Comparison of ENCODE assay signal across 22 cellular contexts in genomic region chr19:17353386-17353785, GRCh38. TPM values are rescaled to one million over a fixed set of nuclear protein-coding genes. Genes with fewer than 3 reads are reported as not detected.
DNase-seq lines count a peak whose midpoint lies in the region; ATAC-seq, FAIRE-seq and TF ChIP-seq lines count a peak whose summit lies in the region.
"Had no signal": no experiment of that assay in that cellular context is flagged by ENCODE, and none has a peak within 500 bp of the region (broad histone marks: within the 10 kb centered on the region; RNA-seq: fewer than 3 reads in every experiment).

No MANE protein-coding gene starts in this region.

- peaks cover 39% of the 10 kb centered on the region for H3K36me3 Mint-ChIP-seq in endothelial cell (ENCODE audit: low read depth, unreplicated experiment)
- no peaks in the 10 kb centered on the region for H3K36me3 Mint-ChIP-seq in neural progenitor cell
- H3K36me3 Mint-ChIP-seq: CD8-positive, alpha-beta T cell had no signal

- H2AFZ ChIP-seq in HepG2 (ENCODE audit: low read length) (no peak overlapping the region), neural progenitor cell (replicated peaks) (peak overlapping the region; percentile 27), hepatocyte (no peak overlapping the region)

- no peak for FAIRE-seq in HepG2 (lab: Jason Lieb, UNC)
- FAIRE-seq: A204.1, GM19239 had no signal

- no peak for TF ChIP-seq RAD21 in HepG2 (CRISPR knock-in tag; IDR thresholded peaks at IDR 0.05)

- H4K20me1 ChIP-seq in HepG2 (ENCODE audit: insufficient read depth, low read length) (no peaks in the 10 kb centered on the region), neural progenitor cell (ENCODE audit: low read depth) (no peaks in the 10 kb centered on the region), hepatocyte (ENCODE audit: insufficient read depth, poor library complexity, severe bottlenecking) (no peaks in the 10 kb centered on the region)

- H3K4me1 ChIP-seq in HepG2 (ENCODE audit: insufficient read depth, low read length) = peaks cover 24% of the 10 kb centered on the region
- no peaks in the 10 kb centered on the region for H3K4me1 ChIP-seq in right lobe of liver
- peaks cover 4% of the 10 kb centered on the region for H3K4me1 ChIP-seq in neural progenitor cell
- H3K4me1 ChIP-seq in hepatocyte (ENCODE audit: insufficient read depth) = peaks cover 5% of the 10 kb centered on the region

- POLR2A ChIA-PET in HepG2 (lab: Yijun Ruan, JAX) = no interaction called here

- intact Hi-C loops in HepG2 (cut with micrococcal nuclease; ENCODE audit: unreplicated experiment) (no loop called here), right lobe of liver (cut with DNase I) (no loop called here)

- H3K27me3 Mint-ChIP-seq in endothelial cell (ENCODE audit: unreplicated experiment) (peaks cover 27% of the 10 kb centered on the region), neural progenitor cell (ENCODE audit: insufficient read depth, low read depth) (peaks cover 11% of the 10 kb centered on the region)

- no peaks in the 10 kb centered on the region for H3K9me3 Mint-ChIP-seq in endothelial cell (ENCODE audit: unreplicated experiment)
- H3K9me3 Mint-ChIP-seq in neural progenitor cell = no peaks in the 10 kb centered on the region
- H3K9me3 Mint-ChIP-seq: CD8-positive, alpha-beta T cell had no signal

- H3K27ac Mint-ChIP-seq in endothelial cell (ENCODE audit: unreplicated experiment) (peak overlapping the region; percentile 86), neural progenitor cell (no peak overlapping the region)
- H3K27ac Mint-ChIP-seq: CD8-positive, alpha-beta T cell had no signal

- no peaks in the 10 kb centered on the region for H3K9me2 ChIP-seq in hepatocyte (replicated peaks; ENCODE audit: insufficient read depth)

- H3K4me3 Mint-ChIP-seq in endothelial cell (ENCODE audit: unreplicated experiment) = peak overlapping the region; percentile 80
- no peak overlapping the region for H3K4me3 Mint-ChIP-seq in neural progenitor cell
- H3K4me3 Mint-ChIP-seq: CD8-positive, alpha-beta T cell had no signal

- H3K4me2 ChIP-seq in HepG2 (ENCODE audit: low read depth, low read length) (no peak overlapping the region), neural progenitor cell (no peak overlapping the region), hepatocyte (no peak overlapping the region)
- H3K4me2 ChIP-seq: KMS-11 had no signal

- BruUV-seq in HepG2 (replicated peaks; lab: Mats Ljungman, UMichigan) = no TSS peak

- in situ Hi-C loops in HepG2 (cut with HindIII; ENCODE audit: extremely low pct_ligation_motif_present, low pct_unique_long_range_greater_than_20kb) = no loop called here

- 31% methylated on average over 8 of the region's 8 CpGs for WGBS in HepG2 (ENCODE audit: low lambda C conversion rate)
- WGBS in right lobe of liver (ENCODE audit: insufficient coverage, low coverage, low lambda C conversion rate, missing lambda C conversion rate) = 65% methylated on average over 6 of the region's 8 CpGs
- WGBS in hepatocyte (ENCODE audit: low lambda C conversion rate, missing lambda C conversion rate) = 94% methylated on average over 7 of the region's 8 CpGs

- no peak overlapping the region for H3K4me3 ChIP-seq in HepG2 (replicated peaks in 1 of 3; ENCODE audit: insufficient read depth in 1 of 3, low read depth in 2 of 3, low read length in 3 of 3)
- no peak overlapping the region for H3K4me3 ChIP-seq in right lobe of liver
- no peak overlapping the region for H3K4me3 ChIP-seq in neural progenitor cell
- H3K4me3 ChIP-seq in hepatocyte = no peak overlapping the region
- H3K4me3 ChIP-seq: SJCRH30 had no signal

- ATAC-seq in HepG2 (peak; percentile 34; the same call in 2 of the 3 replicates), right lobe of liver (no peak)
- ATAC-seq: CD8-positive, alpha-beta T cell; PC-3 had no signal

- H3K79me2 ChIP-seq in HepG2 (ENCODE audit: insufficient read depth, low read length) (no peaks in the 10 kb centered on the region), neural progenitor cell (ENCODE audit: low read depth) (no peaks in the 10 kb centered on the region), hepatocyte (no peaks in the 10 kb centered on the region)

- TF ChIP-seq CTCF in HepG2 (CRISPR knock-in tag; IDR thresholded peaks at IDR 0.05) = no peak
- TF ChIP-seq CTCF in right lobe of liver (IDR thresholded peaks at IDR 0.05) = no peak
- no peak for TF ChIP-seq CTCF in endothelial cell (IDR thresholded peaks at IDR 0.05; ENCODE audit: unreplicated experiment)
- TF ChIP-seq CTCF in neural progenitor cell (IDR thresholded peaks at IDR 0.05) = no peak
- TF ChIP-seq CTCF in hepatocyte (IDR thresholded peaks at IDR 0.05; ENCODE audit: poor library complexity) = no peak

- peaks cover 10% of the 10 kb centered on the region for H3F3A ChIP-seq in neural progenitor cell (ENCODE audit: low read depth)

- no peaks in the 10 kb centered on the region for H3K9me3 ChIP-seq in HepG2 (ENCODE audit: low read length)
- H3K9me3 ChIP-seq in right lobe of liver = no peaks in the 10 kb centered on the region
- H3K9me3 ChIP-seq in neural progenitor cell (ENCODE audit: low read depth) = no peaks in the 10 kb centered on the region
- H3K9me3 ChIP-seq in hepatocyte (ENCODE audit: low read depth) = no peaks in the 10 kb centered on the region
- H3K9me3 ChIP-seq: SJCRH30 had no signal

- no peaks in the 10 kb centered on the region for H3K36me3 ChIP-seq in HepG2 (replicated peaks in 1 of 2; ENCODE audit: control insufficient read depth in 1 of 2, insufficient read depth in 2 of 2, low read length in 2 of 2)
- H3K36me3 ChIP-seq in right lobe of liver = no peaks in the 10 kb centered on the region
- H3K36me3 ChIP-seq in neural progenitor cell = no peaks in the 10 kb centered on the region
- no peaks in the 10 kb centered on the region for H3K36me3 ChIP-seq in hepatocyte (replicated peaks; ENCODE audit: insufficient read depth, low read depth)
- H3K36me3 ChIP-seq: SJCRH30 had no signal

- TF ChIP-seq POLR2A in HepG2 (IDR thresholded peaks at IDR 0.05; ENCODE audit: insufficient read depth in 1 of 2, low read depth in 2 of 2, low read length in 2 of 2) (no peak), right lobe of liver (IDR thresholded peaks at IDR 0.05) (no peak)

- DNase-seq in HepG2 (ENCODE audit: low spot score) (no peak), right lobe of liver (no peak), endothelial cell (ENCODE audit: low spot score) (no peak), neural progenitor cell (ENCODE audit: low spot score) (no peak), NCI-H1048 (lab: John Stamatoyannopoulos, UW) (no peak), HK-2 (ENCODE audit: unreplicated experiment) (no peak), hepatocyte (ENCODE audit: low spot score) (no peak)
- DNase-seq: Calu3; CD8-positive, alpha-beta T cell; GF-D8; HCEC 1CT; NCI-H1436 treated with DMSO at 0.1 percent for 48 hours; NCI-H2029; NCI-H2171; NCI-H526; PC-3; SJCRH30 had no signal

- TF ChIP-seq EP300 in HepG2 (IDR thresholded peaks at IDR 0.05; ENCODE audit: low read depth in 2 of 2, low read length in 2 of 2) = no peak
- no peak for TF ChIP-seq EP300 in HepG2 (CRISPR knock-in tag; IDR thresholded peaks at IDR 0.05; ENCODE audit: borderline replicate concordance)

- H3K27me3 ChIP-seq in HepG2 (ENCODE audit: control insufficient read depth in 1 of 2, insufficient read depth in 2 of 2, low read length in 2 of 2) = peaks cover 3 to 28% of the 10 kb centered on the region in 2 experiments; a peak in 4 of 5 replicates
- no peaks in the 10 kb centered on the region for H3K27me3 ChIP-seq in right lobe of liver
- no peaks in the 10 kb centered on the region for H3K27me3 ChIP-seq in neural progenitor cell
- no peaks in the 10 kb centered on the region for H3K27me3 ChIP-seq in hepatocyte

- H3K27ac ChIP-seq in HepG2 (ENCODE audit: extremely low read length, insufficient read depth, low read length) (no peak overlapping the region), right lobe of liver (no peak overlapping the region), neural progenitor cell (no peak overlapping the region), hepatocyte (no peak overlapping the region)
- H3K27ac ChIP-seq: KMS-11, RWPE1, SJCRH30 had no signal

- H3K4me1 Mint-ChIP-seq in endothelial cell (ENCODE audit: unreplicated experiment) = peaks cover 30% of the 10 kb centered on the region
- peaks cover 11% of the 10 kb centered on the region for H3K4me1 Mint-ChIP-seq in neural progenitor cell

- CTCF ChIA-PET in HepG2 (lab: Yijun Ruan, JAX; ENCODE audit: low intra/inter-chr PET ratio, low total read pairs) = no interaction called here

- H3K9ac ChIP-seq in HepG2 (ENCODE audit: insufficient read depth, low read depth, low read length) (no peak overlapping the region), neural progenitor cell (no peak overlapping the region)
- H3K9ac ChIP-seq: KMS-11 had no signal

RNA-seq across cellular contexts. Expression of gene GTPBP3, which starts 16.0 kb away (rescaled TPM):
- 21.9 and 30.0 TPM in 2 replicates for total RNA-seq in HepG2 (2016; rRNA removed; fragmentation: Illumina TruSeq; extraction: Trizol)
- 7.6 and 7.7 TPM in 2 replicates for total RNA-seq in HepG2 (2016; cell fraction: cytosol; rRNA removed; fragmentation: Illumina TruSeq; extraction: Trizol; ENCODE audit: low read depth)
- total RNA-seq in HepG2 (2016; cell fraction: insoluble cytoplasmic fraction; rRNA removed; fragmentation: Illumina TruSeq; extraction: Trizol) = 20.5 and 30.8 TPM in 2 replicates
- total RNA-seq in HepG2 (2016; cell fraction: membrane; rRNA removed; fragmentation: Illumina TruSeq; extraction: Trizol) = 10.2 and 11.9 TPM in 2 replicates
- total RNA-seq in HepG2 (2016; cell fraction: nucleus; rRNA removed; fragmentation: Illumina TruSeq; extraction: Trizol) = 21.2 and 29.1 TPM in 2 replicates
- polyA plus RNA-seq in HepG2 (2011; rRNA removed) = 17.5 and 19.4 TPM in 2 replicates
- polyA plus RNA-seq in HepG2 (2011; cell fraction: cytosol; rRNA removed) = 12.8 and 16.0 TPM in 2 replicates
- polyA plus RNA-seq in HepG2 (2011; cell fraction: nucleus; rRNA removed) = 70.0 and 87.3 TPM in 2 replicates
- 18.4 and 23.1 TPM in 2 replicates for polyA plus RNA-seq in HepG2 (2012)
- polyA plus RNA-seq in HepG2 (2016; cell fraction: cytosol; fragmentation: Illumina TruSeq; extraction: Trizol; ENCODE audit: low read depth) = 2.2 and 2.4 TPM in 2 replicates
- 28.4 and 29.4 TPM in 2 replicates for polyA plus RNA-seq in HepG2 (2016; cell fraction: insoluble cytoplasmic fraction; fragmentation: Illumina TruSeq; extraction: Trizol; ENCODE audit: low read depth)
- polyA plus RNA-seq in HepG2 (2016; cell fraction: membrane; fragmentation: Illumina TruSeq; extraction: Trizol; ENCODE audit: low read depth) = 6.0 and 6.4 TPM in 2 replicates
- 98.3 and 114 TPM in 2 replicates for polyA plus RNA-seq in HepG2 (2016; cell fraction: nucleus; fragmentation: Illumina TruSeq; extraction: Trizol; ENCODE audit: insufficient read depth, low read depth)
- polyA minus RNA-seq in HepG2 (2011; rRNA and poly(A)+ RNA removed; ENCODE audit: low replicate concordance) = 24.6 and 34.1 TPM in 2 replicates
- polyA minus RNA-seq in HepG2 (2011; cell fraction: cytosol; rRNA and poly(A)+ RNA removed) = 13.8 and 14.8 TPM in 2 replicates
- 29.1 and 29.5 TPM in 2 replicates for polyA minus RNA-seq in HepG2 (2011; cell fraction: nucleus; rRNA and poly(A)+ RNA removed)
- total RNA-seq in right lobe of liver = 10 to 100 TPM; 10.3 to 23.6 (median 13.6) TPM
- total RNA-seq in endothelial cell (ENCODE audit: unreplicated experiment) = 27.3 TPM
- 13.2 and 47.6 TPM in 2 replicates for total RNA-seq in neural progenitor cell (ENCODE audit: low replicate concordance)
- total RNA-seq in hepatocyte = 18.1 and 20.9 TPM in 2 replicates
- 13.2 and 18.1 TPM in 2 replicates for polyA plus RNA-seq in hepatocyte

RNA-seq across cellular contexts. Expression of gene ANO8, which starts 18.7 kb away (rescaled TPM):
- total RNA-seq in HepG2 (2016; rRNA removed; fragmentation: Illumina TruSeq; extraction: Trizol) (0.79 and 1.8 TPM in 2 replicates), right lobe of liver (1 to 10 TPM; 5.0 to 8.8 (median 6.6) TPM), endothelial cell (ENCODE audit: unreplicated experiment) (19.0 TPM), neural progenitor cell (ENCODE audit: low replicate concordance) (11.4 and 25.0 TPM in 2 replicates), hepatocyte (4.6 and 7.3 TPM in 2 replicates)
- 0.26 and 0.51 TPM in 2 replicates for total RNA-seq in HepG2 (2016; cell fraction: cytosol; rRNA removed; fragmentation: Illumina TruSeq; extraction: Trizol; ENCODE audit: low read depth)
- 0.62 and 2.2 TPM in 2 replicates for total RNA-seq in HepG2 (2016; cell fraction: insoluble cytoplasmic fraction; rRNA removed; fragmentation: Illumina TruSeq; extraction: Trizol)
- 0.69 and 0.87 TPM in 2 replicates for total RNA-seq in HepG2 (2016; cell fraction: membrane; rRNA removed; fragmentation: Illumina TruSeq; extraction: Trizol)
- total RNA-seq in HepG2 (2016; cell fraction: nucleus; rRNA removed; fragmentation: Illumina TruSeq; extraction: Trizol) = 3.0 and 3.6 TPM in 2 replicates
- polyA plus RNA-seq in HepG2 (2011; rRNA removed) (3.5 and 5.1 TPM in 2 replicates), hepatocyte (1.1 and 1.9 TPM in 2 replicates)
- polyA plus RNA-seq in HepG2 (2011; cell fraction: cytosol; rRNA removed) = 1.8 and 2.2 TPM in 2 replicates
- polyA plus RNA-seq in HepG2 (2011; cell fraction: nucleus; rRNA removed) = 27.1 and 30.5 TPM in 2 replicates
- polyA plus RNA-seq in HepG2 (2012) = 3.2 and 4.5 TPM in 2 replicates
- 0.24 and 0.28 TPM in 2 replicates for polyA plus RNA-seq in HepG2 (2016; cell fraction: cytosol; fragmentation: Illumina TruSeq; extraction: Trizol; ENCODE audit: low read depth)
- 0.87 and 1.1 TPM in 2 replicates for polyA plus RNA-seq in HepG2 (2016; cell fraction: insoluble cytoplasmic fraction; fragmentation: Illumina TruSeq; extraction: Trizol; ENCODE audit: low read depth)
- polyA plus RNA-seq in HepG2 (2016; cell fraction: membrane; fragmentation: Illumina TruSeq; extraction: Trizol; ENCODE audit: low read depth) = 0.37 and 0.50 TPM in 2 replicates
- polyA plus RNA-seq in HepG2 (2016; cell fraction: nucleus; fragmentation: Illumina TruSeq; extraction: Trizol; ENCODE audit: insufficient read depth, low read depth) = 12.4 and 14.0 TPM in 2 replicates
- 7.6 and 10.4 TPM in 2 replicates for polyA minus RNA-seq in HepG2 (2011; rRNA and poly(A)+ RNA removed; ENCODE audit: low replicate concordance)
- 3.0 TPM in 2 replicates for polyA minus RNA-seq in HepG2 (2011; cell fraction: cytosol; rRNA and poly(A)+ RNA removed)
- polyA minus RNA-seq in HepG2 (2011; cell fraction: nucleus; rRNA and poly(A)+ RNA removed) = 9.2 and 9.3 TPM in 2 replicates

RNA-seq across cellular contexts. Expression of gene PLVAP, which starts 23.8 kb away (rescaled TPM):
- total RNA-seq in HepG2 (2016; rRNA removed; fragmentation: Illumina TruSeq; extraction: Trizol) (not detected in 2 replicates), right lobe of liver (10 to 100 TPM in 1 of 6 experiments, 1 to 10 TPM in 4, under 1 TPM in 1; 0.78 to 16.6 (median 4.1) TPM), endothelial cell (ENCODE audit: unreplicated experiment) (1,569 TPM), neural progenitor cell (ENCODE audit: low replicate concordance) (0.11 and 0.37 TPM in 2 replicates), hepatocyte (1.4 and 1.8 TPM in 2 replicates)
- total RNA-seq in HepG2 (2016; cell fraction: cytosol; rRNA removed; fragmentation: Illumina TruSeq; extraction: Trizol; ENCODE audit: low read depth) = not detected in 2 replicates
- not detected in 2 replicates for total RNA-seq in HepG2 (2016; cell fraction: insoluble cytoplasmic fraction; rRNA removed; fragmentation: Illumina TruSeq; extraction: Trizol)
- not detected in 2 replicates for total RNA-seq in HepG2 (2016; cell fraction: membrane; rRNA removed; fragmentation: Illumina TruSeq; extraction: Trizol)
- not detected in 2 replicates for total RNA-seq in HepG2 (2016; cell fraction: nucleus; rRNA removed; fragmentation: Illumina TruSeq; extraction: Trizol)
- polyA plus RNA-seq in HepG2 (2011; rRNA removed) (0.26 TPM in 1 of 2 replicates, not detected in the other), hepatocyte (2.5 and 5.3 TPM in 2 replicates)
- polyA plus RNA-seq in HepG2 (2011; cell fraction: cytosol; rRNA removed) = not detected in 2 replicates
- polyA plus RNA-seq in HepG2 (2011; cell fraction: nucleus; rRNA removed) = 0.26 and 0.58 TPM in 2 replicates
- not detected in 2 replicates for polyA plus RNA-seq in HepG2 (2012)
- polyA plus RNA-seq in HepG2 (2016; cell fraction: cytosol; fragmentation: Illumina TruSeq; extraction: Trizol; ENCODE audit: low read depth) = not detected in 2 replicates
- polyA plus RNA-seq in HepG2 (2016; cell fraction: insoluble cytoplasmic fraction; fragmentation: Illumina TruSeq; extraction: Trizol; ENCODE audit: low read depth) = not detected in 2 replicates
- polyA plus RNA-seq in HepG2 (2016; cell fraction: membrane; fragmentation: Illumina TruSeq; extraction: Trizol; ENCODE audit: low read depth) = not detected in 2 replicates
- not detected in 2 replicates for polyA plus RNA-seq in HepG2 (2016; cell fraction: nucleus; fragmentation: Illumina TruSeq; extraction: Trizol; ENCODE audit: insufficient read depth, low read depth)
- not detected in 2 replicates for polyA minus RNA-seq in HepG2 (2011; rRNA and poly(A)+ RNA removed; ENCODE audit: low replicate concordance)
- not detected in 2 replicates for polyA minus RNA-seq in HepG2 (2011; cell fraction: cytosol; rRNA and poly(A)+ RNA removed)
- polyA minus RNA-seq in HepG2 (2011; cell fraction: nucleus; rRNA and poly(A)+ RNA removed) = not detected in 2 replicates
- total RNA-seq: Calu3; CD8-positive, alpha-beta T cell; PC-3; SJCRH30 had no signal
- polyA plus RNA-seq: BJ had no signal

RNA-seq across cellular contexts. Expression of gene CCDC194, which starts 40.6 kb away (rescaled TPM):
- 0.13 TPM in 1 of 2 replicates, not detected in the other for total RNA-seq in HepG2 (2016; rRNA removed; fragmentation: Illumina TruSeq; extraction: Trizol)
- total RNA-seq in HepG2 (2016; cell fraction: cytosol; rRNA removed; fragmentation: Illumina TruSeq; extraction: Trizol; ENCODE audit: low read depth) = not detected in 2 replicates
- 0.22 TPM in 1 of 2 replicates, not detected in the other for total RNA-seq in HepG2 (2016; cell fraction: insoluble cytoplasmic fraction; rRNA removed; fragmentation: Illumina TruSeq; extraction: Trizol)
- not detected in 2 replicates for total RNA-seq in HepG2 (2016; cell fraction: membrane; rRNA removed; fragmentation: Illumina TruSeq; extraction: Trizol)
- 0.50 TPM in 1 of 2 replicates, not detected in the other for total RNA-seq in HepG2 (2016; cell fraction: nucleus; rRNA removed; fragmentation: Illumina TruSeq; extraction: Trizol)
- 0.21 and 0.35 TPM in 2 replicates for polyA plus RNA-seq in HepG2 (2011; rRNA removed)
- 0.08 TPM in 1 of 2 replicates, not detected in the other for polyA plus RNA-seq in HepG2 (2011; cell fraction: cytosol; rRNA removed)
- polyA plus RNA-seq in HepG2 (2011; cell fraction: nucleus; rRNA removed) = 1.5 and 2.7 TPM in 2 replicates
- polyA plus RNA-seq in HepG2 (2012) = 0.60 and 0.69 TPM in 2 replicates
- not detected in 2 replicates for polyA plus RNA-seq in HepG2 (2016; cell fraction: cytosol; fragmentation: Illumina TruSeq; extraction: Trizol; ENCODE audit: low read depth)
- not detected in 2 replicates for polyA plus RNA-seq in HepG2 (2016; cell fraction: insoluble cytoplasmic fraction; fragmentation: Illumina TruSeq; extraction: Trizol; ENCODE audit: low read depth)
- not detected in 2 replicates for polyA plus RNA-seq in HepG2 (2016; cell fraction: membrane; fragmentation: Illumina TruSeq; extraction: Trizol; ENCODE audit: low read depth)
- 0.62 and 1.2 TPM in 2 replicates for polyA plus RNA-seq in HepG2 (2016; cell fraction: nucleus; fragmentation: Illumina TruSeq; extraction: Trizol; ENCODE audit: insufficient read depth, low read depth)
- 3.3 TPM in 1 of 2 replicates, not detected in the other for polyA minus RNA-seq in HepG2 (2011; rRNA and poly(A)+ RNA removed; ENCODE audit: low replicate concordance)
- not detected in 2 replicates for polyA minus RNA-seq in HepG2 (2011; cell fraction: cytosol; rRNA and poly(A)+ RNA removed)
- 1.9 and 3.0 TPM in 2 replicates for polyA minus RNA-seq in HepG2 (2011; cell fraction: nucleus; rRNA and poly(A)+ RNA removed)
- 1 to 10 TPM in 1 of 6 experiments, under 1 TPM in 3, not detected in 2; 0.26 to 1.2 (median 0.36) TPM for total RNA-seq in right lobe of liver
- 2.7 TPM for total RNA-seq in endothelial cell (ENCODE audit: unreplicated experiment)
- total RNA-seq in neural progenitor cell (ENCODE audit: low replicate concordance) = 0.56 and 1.1 TPM in 2 replicates
- not detected in 2 replicates for total RNA-seq in hepatocyte
- 0.80 TPM in 1 of 2 replicates, not detected in the other for polyA plus RNA-seq in hepatocyte
- total RNA-seq: Calu3, PC-3, SJCRH30 had no signal
- polyA plus RNA-seq: BJ had no signal

RNA-seq across cellular contexts. Expression of gene DDA1, which starts 44.0 kb away (rescaled TPM):
- total RNA-seq in HepG2 (2016; rRNA removed; fragmentation: Illumina TruSeq; extraction: Trizol) (17.5 and 24.5 TPM in 2 replicates), right lobe of liver (10 to 100 TPM; 10.4 to 23.4 (median 14.1) TPM), endothelial cell (ENCODE audit: unreplicated experiment) (44.7 TPM), neural progenitor cell (ENCODE audit: low replicate concordance) (21.9 and 27.7 TPM in 2 replicates), hepatocyte (29.4 and 43.1 TPM in 2 replicates)
- 25.4 and 29.1 TPM in 2 replicates for total RNA-seq in HepG2 (2016; cell fraction: cytosol; rRNA removed; fragmentation: Illumina TruSeq; extraction: Trizol; ENCODE audit: low read depth)
- 15.9 and 21.5 TPM in 2 replicates for total RNA-seq in HepG2 (2016; cell fraction: insoluble cytoplasmic fraction; rRNA removed; fragmentation: Illumina TruSeq; extraction: Trizol)
- total RNA-seq in HepG2 (2016; cell fraction: membrane; rRNA removed; fragmentation: Illumina TruSeq; extraction: Trizol) = 26.5 and 27.3 TPM in 2 replicates
- total RNA-seq in HepG2 (2016; cell fraction: nucleus; rRNA removed; fragmentation: Illumina TruSeq; extraction: Trizol) = 12.8 and 19.3 TPM in 2 replicates
- polyA plus RNA-seq in HepG2 (2011; rRNA removed) (26.0 and 26.6 TPM in 2 replicates), hepatocyte (59.4 and 60.0 TPM in 2 replicates)
- polyA plus RNA-seq in HepG2 (2011; cell fraction: cytosol; rRNA removed) = 26.2 and 28.7 TPM in 2 replicates
- polyA plus RNA-seq in HepG2 (2011; cell fraction: nucleus; rRNA removed) = 28.5 and 30.3 TPM in 2 replicates
- 23.7 and 24.8 TPM in 2 replicates for polyA plus RNA-seq in HepG2 (2012)
- polyA plus RNA-seq in HepG2 (2016; cell fraction: cytosol; fragmentation: Illumina TruSeq; extraction: Trizol; ENCODE audit: low read depth) = 60.1 and 61.7 TPM in 2 replicates
- polyA plus RNA-seq in HepG2 (2016; cell fraction: insoluble cytoplasmic fraction; fragmentation: Illumina TruSeq; extraction: Trizol; ENCODE audit: low read depth) = 37.0 and 42.5 TPM in 2 replicates
- 48.4 and 51.3 TPM in 2 replicates for polyA plus RNA-seq in HepG2 (2016; cell fraction: membrane; fragmentation: Illumina TruSeq; extraction: Trizol; ENCODE audit: low read depth)
- 41.0 and 47.5 TPM in 2 replicates for polyA plus RNA-seq in HepG2 (2016; cell fraction: nucleus; fragmentation: Illumina TruSeq; extraction: Trizol; ENCODE audit: insufficient read depth, low read depth)
- 10.1 and 17.7 TPM in 2 replicates for polyA minus RNA-seq in HepG2 (2011; rRNA and poly(A)+ RNA removed; ENCODE audit: low replicate concordance)
- 6.3 and 6.9 TPM in 2 replicates for polyA minus RNA-seq in HepG2 (2011; cell fraction: cytosol; rRNA and poly(A)+ RNA removed)
- 7.2 and 10.8 TPM in 2 replicates for polyA minus RNA-seq in HepG2 (2011; cell fraction: nucleus; rRNA and poly(A)+ RNA removed)

Comparison
In these comparisons a context has a peak if more than half of its experiments do, and no peak if none do; other contexts are left out.
1. RNA of gene PLVAP, which starts 23.8 kb away (total RNA-seq): 1,569 TPM in endothelial cell (single experiment); 0.78 to 16.6 TPM in right lobe of liver, 1.4 to 1.8 TPM in hepatocyte, 0.11 to 0.37 TPM in neural progenitor cell and not detected in HepG2; every median in the first group is over 10 times any median in the second.